Comparison of ENCODE assay signal across 18 cellular contexts in the genomic region with DNA sequence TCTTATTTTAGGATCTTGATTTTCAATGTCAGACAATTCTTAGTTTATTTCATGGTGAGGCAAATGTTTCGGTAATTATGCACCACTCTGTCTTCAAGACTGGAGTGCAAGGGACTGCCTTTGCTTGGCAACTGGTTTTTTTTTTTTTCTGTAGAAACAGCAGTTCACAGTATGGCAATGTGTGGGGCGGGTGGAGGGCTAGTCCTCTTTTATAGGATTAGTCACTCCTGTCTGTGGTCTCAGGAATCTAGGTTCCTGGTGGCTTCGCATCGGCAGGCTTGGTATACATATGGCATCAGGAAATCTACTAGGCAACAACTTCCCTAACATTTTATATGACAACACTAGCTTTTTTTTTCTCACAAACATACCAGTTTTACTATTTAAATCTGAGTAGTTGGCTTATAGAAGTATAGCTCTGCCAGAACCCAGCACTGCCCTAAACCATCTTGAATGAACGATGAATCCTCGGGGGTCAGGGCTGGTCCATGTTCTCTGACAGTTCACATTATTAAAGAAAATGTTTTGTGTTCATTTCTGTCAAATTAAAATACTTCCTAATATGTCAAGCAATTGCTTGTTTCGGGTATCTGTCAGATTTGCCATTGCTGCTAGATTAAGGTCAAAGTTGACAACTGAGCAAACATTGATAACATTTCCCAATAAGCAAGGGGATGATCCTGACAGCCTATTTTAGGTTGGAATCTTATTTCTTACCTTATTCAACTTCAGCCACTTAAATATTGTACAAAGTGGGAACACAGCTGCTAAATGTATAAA.
DNase-seq lines count a peak whose midpoint lies in the region; ATAC-seq lines count a peak whose summit lies in the region.
"Had no signal": no experiment of that assay in that cellular context is flagged by ENCODE, and none has a peak within 500 bp of the region (broad histone marks: within the 10 kb centered on the region; RNA-seq: fewer than 3 reads in every experiment).

No MANE protein-coding gene starts in this region.

- no peaks in the 10 kb centered on the region for H3K27me3 ChIP-seq in GM23248 (replicated peaks; ENCODE audit: insufficient read depth)

- H3K36me3 ChIP-seq in GM23248 (ENCODE audit: low read depth) = no peaks in the 10 kb centered on the region

- H3K9me3 ChIP-seq in GM23248 (ENCODE audit: low read depth) = peaks cover 10% of the 10 kb centered on the region

- H3K79me2 ChIP-seq in GM23248 (ENCODE audit: insufficient read depth) = no peaks in the 10 kb centered on the region

- in situ Hi-C loops in GM23248 (cut with MboI) = no loop called here

- no peaks in the 10 kb centered on the region for H3K4me1 ChIP-seq in GM23248 (ENCODE audit: insufficient read depth)

- no peak overlapping the region for H3K4me2 ChIP-seq in GM23248 (ENCODE audit: unreplicated experiment)
- H3K4me2 ChIP-seq: SK-N-SH had no signal

- no peak overlapping the region for H3K4me3 ChIP-seq in GM23248

- ATAC-seq in HG03159 (IDR thresholded peaks at IDR 0.05; ENCODE audit: unreplicated experiment) = no peak

- WGBS in GM23248 (ENCODE audit: low coverage in 1 of 2, low lambda C conversion rate in 2 of 2, missing lambda C conversion rate in 2 of 2), 2 experiments = 13 to 16% methylated on average over 7 of the region's 7 CpGs

- no peak overlapping the region for H3K27ac ChIP-seq in GM23248
- H3K27ac ChIP-seq: C4-2B had no signal

- H3F3A ChIP-seq in GM23248 (ENCODE audit: insufficient read depth) = no peaks in the 10 kb centered on the region

- no peak overlapping the region for H2AFZ ChIP-seq in GM23248

- H3K9me2 ChIP-seq in GM23248 (ENCODE audit: insufficient read depth) = no peaks in the 10 kb centered on the region
- H3K9me2 ChIP-seq: SK-N-SH had no signal

- peak; percentile 82 for DNase-seq in H4 (ENCODE audit: low spot score)
- peak; percentile 3 for DNase-seq in M059J (ENCODE audit: low read depth)
- DNase-seq in RPMI7951 (ENCODE audit: low read depth) = peak; percentile 95
- DNase-seq in islet precursor cell = peak; percentile 76
- no peak for DNase-seq in GM23248
- no peak for DNase-seq in medulla oblongata (ENCODE audit: extremely low spot score)
- DNase-seq in 8988T = no peak
- DNase-seq: H9, Karpas-422, MV-4-11, NCI-H1417 treated with DMSO at 0.1 percent for 48 hours, NCI-H1930, NCI-H446, NCI-H774, SHP77, SK-N-SH had no signal

- no peaks in the 10 kb centered on the region for H4K20me1 ChIP-seq in GM23248 (ENCODE audit: insufficient read depth)

- H3K9ac ChIP-seq in GM23248 = no peak overlapping the region
- H3K9ac ChIP-seq: SK-N-SH had no signal

Comparison
In these comparisons a context has a peak if more than half of its experiments do, and no peak if none do; other contexts are left out.
1. DNase-seq: peak in H4 (single experiment), M059J (single experiment), RPMI7951 (single experiment) and islet precursor cell (single experiment); none in GM23248 (single experiment), medulla oblongata (single experiment) and 8988T (single experiment).